Comparison of ENCODE assay signal across 8 cellular contexts in genomic region chr10:72353028-72353962, GRCh38. TPM values are rescaled to one million over a fixed set of nuclear protein-coding genes. Genes with fewer than 3 reads are reported as not detected.
DNase-seq lines count a peak whose midpoint lies in the region; ATAC-seq, FAIRE-seq and TF ChIP-seq lines count a peak whose summit lies in the region.

No MANE protein-coding gene starts in this region.

- H4K8ac ChIP-seq in IMR-90 (ENCODE audit: low read depth in 2 of 2, low read length in 2 of 2), result peak overlapping the region; percentile 72 to 100; a peak in 2 of 4 replicates

- peak overlapping the region; percentile 89 for H3K4me2 ChIP-seq in IMR-90 (ENCODE audit: low read depth, low read length)

- no peak overlapping the region for H3K18ac ChIP-seq in IMR-90 (ENCODE audit: low read depth, low read length)

- H3K23ac ChIP-seq in IMR-90 (ENCODE audit: low read depth, low read length), result peak overlapping the region; percentile 54

- 95% methylated on average over 4 of the region's 18 CpGs; no CpG with 5 or more reads in 1 of the 2 experiments for WGBS in IMR-90 (ENCODE audit: extremely low coverage in 2 of 2, insufficient read length in 1 of 2), 2 experiments

- peak overlapping the region; percentile 39; the same call in 1 of the 2 replicates for H3K56ac ChIP-seq in IMR-90 (ENCODE audit: extremely low read depth, insufficient read depth, low read length)

- dilution Hi-C loops in IMR-90 (cut with HindIII; ENCODE audit: low sequenced_read_pairs, unreplicated experiment), result no loop called here

- no peaks in the 10 kb centered on the region for H3K9me3 ChIP-seq in IMR-90 (ENCODE audit: control insufficient read depth, insufficient read depth, low read length)
- H3K9me3 ChIP-seq in kidney (ENCODE audit: control insufficient read depth in 1 of 2, low read length in 2 of 2), result no peaks in the 10 kb centered on the region

- CTCF ChIA-PET in BJ (lab: Yijun Ruan, JAX), result interaction anchor here (0.6 to 1.9 kb wide), 4 partner anchors 9 to 160 kb away, joined by 3 to 4 read pairs (median 4); no protein-coding TSS in a partner anchor
- CTCF ChIA-PET in IMR-90 (lab: Yijun Ruan, JAX), result interaction anchor here (0.6 kb wide), 1 partner anchor 798 kb away, joined by 3 read pairs; no protein-coding TSS in a partner anchor

- peak; percentile 3 for ATAC-seq in IMR-90 (ENCODE audit: low read depth)

- in situ Hi-C loops in IMR-90 (cut with MboI; ENCODE audit: low sequenced_read_pairs), result no loop called here

- peaks cover 6% of the 10 kb centered on the region for H3K36me3 ChIP-seq in BJ (ENCODE audit: control insufficient read depth, insufficient read depth, low read length)
- peaks cover 11% of the 10 kb centered on the region for H3K36me3 ChIP-seq in IMR-90 (ENCODE audit: control insufficient read depth, insufficient read depth, low read length)
- peaks cover 0 to 16% of the 10 kb centered on the region in 2 donors for H3K36me3 ChIP-seq in kidney (ENCODE audit: control insufficient read depth in 1 of 2, insufficient read depth in 2 of 2, low read length in 2 of 2)

- H2AFZ ChIP-seq in IMR-90 (replicated peaks; ENCODE audit: low read length, poor library complexity), result peak overlapping the region; percentile 100

- no peak for TF ChIP-seq RAD21 in IMR-90 (IDR thresholded peaks at IDR 0.05; ENCODE audit: low read length)

- DNase-seq in BJ (ENCODE audit: low read depth) (no peak), IMR-90 (peak; percentile 40), kidney (no peak), substantia nigra (lab: John Stamatoyannopoulos, UW) (peak in 1 of 49 donors; percentile 57), superior temporal gyrus (ENCODE audit: extremely low spot score) (no peak), SKM-1 treated with dmso at 0.1 percent for 144 hours (lab: John Stamatoyannopoulos, UW; ENCODE audit: unreplicated experiment) (no peak)
- no peak for DNase-seq in stimulated activated CD8-positive, alpha-beta memory T cell treated with anti-CD3 and anti-CD28 coated beads, Interleukin-4, amount 100 ng/mL, for 48 hours

- TSS peak; percentile 17 for BruUV-seq in IMR-90 (replicated peaks; lab: Mats Ljungman, UMichigan)

- H3K4ac ChIP-seq in IMR-90 (ENCODE audit: low read depth, low read length), result peak overlapping the region; percentile 72

- H4K91ac ChIP-seq in IMR-90 (ENCODE audit: insufficient read depth, low read depth, low read length), result 0 out of 2 replicates have a peak overlapping the region, but pooled peaks have one; percentile 16

- peak overlapping the region; percentile 74; the same call in 1 of the 2 replicates for H2AK5ac ChIP-seq in IMR-90 (ENCODE audit: low read depth, low read length)

- POLR2A ChIA-PET in BJ (lab: Charles Lee) (no interaction called here), IMR-90 (lab: Charles Lee; ENCODE audit: unreplicated experiment) (interaction anchor here (0.6 kb wide), 1 partner anchor 481 kb away, joined by 3 read pairs; no protein-coding TSS in a partner anchor)

- no peak overlapping the region for H2BK20ac ChIP-seq in IMR-90 (ENCODE audit: low read depth, low read length)

- peak; percentile 29; the same call in 1 of the 2 replicates for TF ChIP-seq POLR2A in IMR-90 (IDR thresholded peaks at IDR 0.05; ENCODE audit: low read depth, low read length)

- no peak for FAIRE-seq in kidney (lab: Jason Lieb, UNC)

- H3K9ac ChIP-seq in IMR-90 (ENCODE audit: low read depth, low read length), result peak overlapping the region; percentile 78
- peak overlapping the region; percentile 78 to 98 for H3K9ac ChIP-seq in kidney (ENCODE audit: low read length in 2 of 2)

- peaks cover 9% of the 10 kb centered on the region; the same call in 1 of the 2 replicates for H3K9me1 ChIP-seq in IMR-90 (ENCODE audit: insufficient read depth, low read length)

- H2BK5ac ChIP-seq in IMR-90 (ENCODE audit: low read depth, low read length, poor library complexity, severe bottlenecking), result peak overlapping the region; percentile 90

- H2BK15ac ChIP-seq in IMR-90 (ENCODE audit: low read depth, low read length), result no peak overlapping the region

- H3K27me3 ChIP-seq in BJ (ENCODE audit: control insufficient read depth, insufficient read depth, low read length) (no peaks in the 10 kb centered on the region), IMR-90 (ENCODE audit: control insufficient read depth, insufficient read depth, low read length) (no peaks in the 10 kb centered on the region)

- peaks cover 6% of the 10 kb centered on the region for H3K4me1 ChIP-seq in IMR-90 (ENCODE audit: control insufficient read depth, insufficient read depth, low read length)
- peaks cover 18 to 24% of the 10 kb centered on the region in 2 donors for H3K4me1 ChIP-seq in kidney (ENCODE audit: control insufficient read depth in 1 of 2, insufficient read depth in 1 of 2, low read depth in 1 of 2, low read length in 2 of 2)

- H3K27ac ChIP-seq in IMR-90 (ENCODE audit: insufficient read depth, low read length), result peak overlapping the region; percentile 95
- H3K27ac ChIP-seq in angular gyrus (ENCODE audit: low read depth, low read length), result peak overlapping the region; percentile 98
- H3K27ac ChIP-seq in kidney (ENCODE audit: low read depth in 2 of 2, low read length in 2 of 2), result peak overlapping the region; percentile 99
- peak overlapping the region; percentile 99 for H3K27ac ChIP-seq in substantia nigra (ENCODE audit: low read depth, low read length, poor library complexity, severe bottlenecking)

- H3K4me3 ChIP-seq in BJ (ENCODE audit: low read depth, low read length) (peak overlapping the region; percentile 85), IMR-90 (ENCODE audit: insufficient read depth, low read depth, low read length) (peak overlapping the region; percentile 82), kidney (ENCODE audit: low read length in 2 of 2) (peak overlapping the region; percentile 96 to 97)

- peak overlapping the region; percentile 93 for H2AK9ac ChIP-seq in IMR-90 (replicated peaks; ENCODE audit: low read depth, low read length, poor library complexity)

- no peak for TF ChIP-seq CTCF in BJ (IDR thresholded peaks at IDR 0.05; ENCODE audit: insufficient read depth, low read depth, low read length)
- TF ChIP-seq CTCF in IMR-90 (conservative IDR thresholded peaks at IDR 0.05; ENCODE audit: low read depth, low read length), result no peak
- no peak for TF ChIP-seq CTCF in kidney (IDR thresholded peaks at IDR 0.05; ENCODE audit: borderline replicate concordance, extremely low read depth, insufficient read depth)

- 0 out of 2 replicates have a peak overlapping the region, but pooled peaks have one; percentile 86 for H3K14ac ChIP-seq in IMR-90 (replicated peaks; ENCODE audit: low read depth, low read length)

- intact Hi-C loops in IMR-90 (cut with micrococcal nuclease) (no loop called here), kidney (cut with DNase I) (no loop called here)

- peak overlapping the region; percentile 77 for H4K5ac ChIP-seq in IMR-90 (ENCODE audit: low read depth, low read length)

- H2BK120ac ChIP-seq in IMR-90 (ENCODE audit: low read depth, low read length), result no peak overlapping the region

- peaks cover 28 to 67% of the 10 kb centered on the region in 2 experiments for H3K79me1 ChIP-seq in IMR-90 (ENCODE audit: low read depth in 1 of 2, low read length in 2 of 2)

- peaks cover 29% of the 10 kb centered on the region; the same call in 1 of the 2 replicates for H4K20me1 ChIP-seq in IMR-90 (ENCODE audit: insufficient read depth, low read length)

TF ChIP-seq in IMR-90, 13 proteins besides CTCF, POLR2A, EP300 and RAD21:
- TF ChIP-seq FOS (IDR thresholded peaks at IDR 0.05; ENCODE audit: low read depth, low read length) (no peak), CEBPB (IDR thresholded peaks at IDR 0.05; ENCODE audit: low read depth, low read length) (no peak), NFE2L2 (IDR thresholded peaks at IDR 0.05; ENCODE audit: low read depth, low read length) (no peak), MAZ (IDR thresholded peaks at IDR 0.05; ENCODE audit: borderline replicate concordance, low read depth, low read length) (no peak), RFX5 (IDR thresholded peaks at IDR 0.05; ENCODE audit: low read depth, low read length) (no peak), USF2 (IDR thresholded peaks at IDR 0.05; ENCODE audit: low read depth, low read length) (peak; percentile 86), SMC3 (IDR thresholded peaks at IDR 0.05; ENCODE audit: low read depth, low read length) (no peak)

RNA-seq across cellular contexts. Expression of gene DNAJB12, which starts 1.4 kb away (rescaled TPM):
- polyA plus RNA-seq in BJ (2011; rRNA removed) (26.4 and 38.8 TPM in 2 replicates), IMR-90 (2012; rRNA removed) (23.1 and 24.0 TPM in 2 replicates), kidney (ENCODE audit: insufficient read depth, low read depth, low replicate concordance) (32.0 TPM)
- polyA minus RNA-seq in BJ (2011; rRNA and poly(A)+ RNA removed), result 25.6 and 25.9 TPM in 2 replicates
- total RNA-seq in IMR-90 (2012; rRNA removed) (18.3 and 19.2 TPM in 2 replicates), kidney (37.7 TPM)
- polyA plus RNA-seq in IMR-90 (2012; cell fraction: cytosol; rRNA removed), result 18.5 and 22.8 TPM in 2 replicates
- 28.0 and 41.8 TPM in 2 replicates for polyA plus RNA-seq in IMR-90 (2012; cell fraction: nucleus; rRNA removed; ENCODE audit: low replicate concordance)
